In the genomic region with DNA sequence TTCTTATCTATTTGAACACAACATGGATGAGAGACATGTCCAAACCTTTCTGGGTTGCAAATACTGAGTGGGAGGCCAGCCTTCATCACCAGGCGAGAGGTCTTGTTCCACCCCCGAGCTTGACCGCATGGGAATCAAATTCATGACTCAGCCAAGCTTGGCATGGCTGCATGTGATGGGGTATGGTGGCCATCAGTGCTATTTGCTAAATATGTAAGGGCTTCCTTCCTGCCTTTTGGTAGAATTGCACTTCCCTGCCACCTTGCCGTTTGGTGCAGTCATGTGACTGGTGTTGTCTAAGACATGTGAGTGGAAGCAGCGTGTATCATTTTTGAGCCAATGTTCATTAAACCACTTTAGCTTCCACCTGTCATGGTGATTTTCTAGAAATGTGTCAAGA, we compare ENCODE assay signal across 18 cellular contexts.
DNase-seq lines count a peak whose midpoint lies in the region; ATAC-seq, FAIRE-seq and TF ChIP-seq lines count a peak whose summit lies in the region.
"Had no signal": no experiment of that assay in that cellular context is flagged by ENCODE, and none has a peak within 500 bp of the region (broad histone marks: within the 10 kb centered on the region; RNA-seq: fewer than 3 reads in every experiment).

No MANE protein-coding gene starts in this region.

- intact Hi-C loops in K562 (cut with micrococcal nuclease): no loop called here

- no peaks in the 10 kb centered on the region for H3K79me2 ChIP-seq in K562 (ENCODE audit: control insufficient read depth, insufficient read depth, low read length)

- in situ Hi-C loops in K562 (cut with MboI): no loop called here

- 6% methylated on average over 5 of the region's 5 CpGs for WGBS in K562 (ENCODE audit: insufficient coverage, low coverage, missing lambda C conversion rate)
- 83 to 95% methylated on average over 3 to 4 of the region's 5 CpGs for WGBS in mesodermal cell (ENCODE audit: insufficient coverage in 2 of 2), 2 experiments
- 75% methylated on average over 5 of the region's 5 CpGs for WGBS in suprapubic skin

- FAIRE-seq in K562 (lab: Jason Lieb, UNC): no peak
- FAIRE-seq: H54 had no signal

- H3K4me2 ChIP-seq in BLaER1 (peak overlapping the region; percentile 42), K562 (ENCODE audit: insufficient read depth, low read length) (no peak overlapping the region)

- POLR2A ChIA-PET in K562 (lab: Yijun Ruan, JAX): interaction anchor here (0.6 to 1.2 kb wide), 2 partner anchors 24 to 399 kb away, joined by 3 to 4 read pairs; no protein-coding TSS in a partner anchor
- POLR2A ChIA-PET in GM10248 (lab: Yijun Ruan, JAX): no interaction called here

- BruUV-seq in K562 (replicated peaks; lab: Mats Ljungman, UMichigan): no TSS peak

- H4K20me1 ChIP-seq in BLaER1 (no peaks in the 10 kb centered on the region), K562 (replicated peaks; ENCODE audit: control insufficient read depth, insufficient read depth, low read length) (no peaks in the 10 kb centered on the region)

- CTCF ChIA-PET in K562 (lab: Yijun Ruan, JAX; ENCODE audit: low intra/inter-chr PET ratio): no interaction called here
- CTCF ChIA-PET in GM10248 (lab: Yijun Ruan, JAX): interaction anchor here (1.7 kb wide), 1 partner anchor 326 kb away, joined by 6 read pairs; no protein-coding TSS in a partner anchor

- 0 out of 2 replicates have a peak, but pooled peaks cover 4% of the 10 kb centered on the region for H3K9me3 ChIP-seq in BLaER1
- no peaks in the 10 kb centered on the region for H3K9me3 ChIP-seq in K562 (replicated peaks; ENCODE audit: control insufficient read depth, insufficient read depth, low read depth, low read length)
- no peaks in the 10 kb centered on the region for H3K9me3 ChIP-seq in mesodermal cell (ENCODE audit: control insufficient read depth, low read length)
- no peaks in the 10 kb centered on the region for H3K9me3 ChIP-seq in suprapubic skin

- H3K27ac ChIP-seq in BLaER1 (no peak overlapping the region), K562 (ENCODE audit: extremely low read depth, low read depth, low read length) (no peak overlapping the region), mesodermal cell (ENCODE audit: low read depth, low read length, severe bottlenecking) (peak overlapping the region; percentile 98), suprapubic skin (no peak overlapping the region)

- no peaks in the 10 kb centered on the region for H3K9me1 ChIP-seq in K562 (ENCODE audit: control insufficient read depth, insufficient read depth, low read length)

- no peak for ATAC-seq in K562
- no peak for ATAC-seq in GM21423 (IDR thresholded peaks at IDR 0.05; ENCODE audit: unreplicated experiment)
- ATAC-seq in GM18909 (IDR thresholded peaks at IDR 0.05; ENCODE audit: poor library complexity, unreplicated experiment): no peak
- ATAC-seq: activated CD4-positive, CD25-positive, alpha-beta regulatory T cell treated with anti-CD3 and anti-CD28 coated beads, Interleukin-2, amount 50 U/mL, for 24 hours; activated naive CD8-positive, alpha-beta T cell treated with anti-CD3 and anti-CD28 coated beads, Interleukin-2, amount 50 U/mL, for 24 hours; heart left ventricle had no signal

- H3K36me3 ChIP-seq in BLaER1 (no peaks in the 10 kb centered on the region), K562 (ENCODE audit: control insufficient read depth, insufficient read depth, low read length) (no peaks in the 10 kb centered on the region), mesodermal cell (ENCODE audit: control insufficient read depth, insufficient read depth, low read length) (no peaks in the 10 kb centered on the region), suprapubic skin (no peaks in the 10 kb centered on the region)
- H3K36me3 ChIP-seq: heart left ventricle, left ventricle myocardium inferior had no signal

- H3K4me3 ChIP-seq in BLaER1: no peak overlapping the region
- H3K4me3 ChIP-seq in K562: no peak overlapping the region
- no peak overlapping the region for H3K4me3 ChIP-seq in mesodermal cell (ENCODE audit: extremely low read depth, insufficient read depth, low read length, poor library complexity, severe bottlenecking)
- no peak overlapping the region for H3K4me3 ChIP-seq in suprapubic skin
- H3K4me3 ChIP-seq: heart left ventricle, left ventricle myocardium inferior had no signal

- no peak for TF ChIP-seq EP300 in K562 (IDR thresholded peaks at IDR 0.05; ENCODE audit: low read length)
- no peak for TF ChIP-seq EP300 in suprapubic skin (IDR thresholded peaks at IDR 0.05)

- H3K9ac ChIP-seq in BLaER1: no peak overlapping the region
- no peak overlapping the region for H3K9ac ChIP-seq in K562 (ENCODE audit: insufficient read depth in 1 of 2, low read depth in 2 of 2, low read length in 2 of 2)

- peak; percentile 89 for DNase-seq in M059J (ENCODE audit: low read depth)
- peak in 1 of 4 experiments; percentile 12 for DNase-seq in K562 (ENCODE audit: extremely low read depth in 1 of 4, low spot score in 3 of 4)
- no peak for DNase-seq in GM10248 (ENCODE audit: extremely low spot score)
- no peak for DNase-seq in suprapubic skin (ENCODE audit: low spot score in 2 of 2)
- DNase-seq: activated naive CD8-positive, alpha-beta T cell treated with anti-CD3 and anti-CD28 coated beads, Interleukin-2, amount 50 U/mL, for 24 hours; activated T-cell treated with anti-CD3 and anti-CD28 coated beads for 4 hours; DND-41; effector CD4-positive, alpha-beta T cell; heart left ventricle; left ventricle myocardium inferior; NCI-H187 treated with DMSO at 0.1 percent for 48 hours; occipital lobe had no signal

- no peak for TF ChIP-seq POLR2A in K562 (conservative IDR thresholded peaks at IDR 0.05)
- TF ChIP-seq POLR2A in suprapubic skin (IDR thresholded peaks at IDR 0.05): no peak

- H3K27me3 ChIP-seq in BLaER1: no peaks in the 10 kb centered on the region
- peaks cover 5 to 11% of the 10 kb centered on the region in 2 experiments; a peak in 4 of 5 replicates for H3K27me3 ChIP-seq in K562 (ENCODE audit: control insufficient read depth in 2 of 2, insufficient read depth in 2 of 2, low read length in 2 of 2)
- no peaks in the 10 kb centered on the region for H3K27me3 ChIP-seq in suprapubic skin

- TF ChIP-seq CTCF in K562 (IDR thresholded peaks at IDR 0.05 in 2 of 3, conservative IDR thresholded peaks at IDR 0.05 in 1 of 3; ENCODE audit: insufficient read depth in 2 of 3, low read depth in 1 of 3, low read length in 3 of 3): no peak
- TF ChIP-seq CTCF in GM10248 (IDR thresholded peaks at IDR 0.05; ENCODE audit: control extremely low read depth, extremely low read depth, low read depth, missing control alignments): no peak
- no peak for TF ChIP-seq CTCF in suprapubic skin (IDR thresholded peaks at IDR 0.05)

- H3K4me1 ChIP-seq in BLaER1: peaks cover 19% of the 10 kb centered on the region; the same call in 1 of the 2 replicates
- H3K4me1 ChIP-seq in K562 (replicated peaks in 1 of 2; ENCODE audit: control insufficient read depth in 2 of 2, insufficient read depth in 2 of 2, low read length in 2 of 2): no peaks in the 10 kb centered on the region
- peaks cover 41% of the 10 kb centered on the region for H3K4me1 ChIP-seq in mesodermal cell (ENCODE audit: control insufficient read depth, insufficient read depth, low read length, poor library complexity, severe bottlenecking)
- peaks cover 22% of the 10 kb centered on the region for H3K4me1 ChIP-seq in suprapubic skin

- H2AFZ ChIP-seq in K562 (ENCODE audit: low read depth, low read length): no peak overlapping the region

- no peak for TF ChIP-seq RAD21 in K562 (CRISPR knock-in tag; conservative IDR thresholded peaks at IDR 0.05 in 1 of 2, IDR thresholded peaks at IDR 0.05 in 1 of 2)

TF ChIP-seq in K562, 482 proteins besides CTCF, POLR2A, EP300 and RAD21:
- TF ChIP-seq, protein P1, sequence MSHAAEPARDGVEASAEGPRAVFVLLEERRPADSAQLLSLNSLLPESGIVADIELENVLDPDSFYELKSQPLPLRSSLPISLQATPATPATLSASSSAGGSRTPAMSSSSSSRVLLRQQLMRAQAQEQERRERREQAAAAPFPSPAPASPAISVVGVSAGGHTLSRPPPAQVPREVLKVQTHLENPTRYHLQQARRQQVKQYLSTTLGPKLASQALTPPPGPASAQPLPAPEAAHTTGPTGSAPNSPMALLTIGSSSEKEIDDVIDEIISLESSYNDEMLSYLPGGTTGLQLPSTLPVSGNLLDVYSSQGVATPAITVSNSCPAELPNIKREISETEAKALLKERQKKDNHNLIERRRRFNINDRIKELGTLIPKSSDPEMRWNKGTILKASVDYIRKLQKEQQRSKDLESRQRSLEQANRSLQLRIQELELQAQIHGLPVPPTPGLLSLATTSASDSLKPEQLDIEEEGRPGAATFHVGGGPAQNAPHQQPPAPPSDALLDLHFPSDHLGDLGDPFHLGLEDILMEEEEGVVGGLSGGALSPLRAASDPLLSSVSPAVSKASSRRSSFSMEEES (CRISPR knock-in tag; IDR thresholded peaks at IDR 0.05): peak; percentile 48
- TF ChIP-seq ZFP36 (IDR thresholded peaks at IDR 0.05; ENCODE audit: low read depth, low read length, partially characterized antibody): no peak
- TF ChIP-seq, protein P2, sequence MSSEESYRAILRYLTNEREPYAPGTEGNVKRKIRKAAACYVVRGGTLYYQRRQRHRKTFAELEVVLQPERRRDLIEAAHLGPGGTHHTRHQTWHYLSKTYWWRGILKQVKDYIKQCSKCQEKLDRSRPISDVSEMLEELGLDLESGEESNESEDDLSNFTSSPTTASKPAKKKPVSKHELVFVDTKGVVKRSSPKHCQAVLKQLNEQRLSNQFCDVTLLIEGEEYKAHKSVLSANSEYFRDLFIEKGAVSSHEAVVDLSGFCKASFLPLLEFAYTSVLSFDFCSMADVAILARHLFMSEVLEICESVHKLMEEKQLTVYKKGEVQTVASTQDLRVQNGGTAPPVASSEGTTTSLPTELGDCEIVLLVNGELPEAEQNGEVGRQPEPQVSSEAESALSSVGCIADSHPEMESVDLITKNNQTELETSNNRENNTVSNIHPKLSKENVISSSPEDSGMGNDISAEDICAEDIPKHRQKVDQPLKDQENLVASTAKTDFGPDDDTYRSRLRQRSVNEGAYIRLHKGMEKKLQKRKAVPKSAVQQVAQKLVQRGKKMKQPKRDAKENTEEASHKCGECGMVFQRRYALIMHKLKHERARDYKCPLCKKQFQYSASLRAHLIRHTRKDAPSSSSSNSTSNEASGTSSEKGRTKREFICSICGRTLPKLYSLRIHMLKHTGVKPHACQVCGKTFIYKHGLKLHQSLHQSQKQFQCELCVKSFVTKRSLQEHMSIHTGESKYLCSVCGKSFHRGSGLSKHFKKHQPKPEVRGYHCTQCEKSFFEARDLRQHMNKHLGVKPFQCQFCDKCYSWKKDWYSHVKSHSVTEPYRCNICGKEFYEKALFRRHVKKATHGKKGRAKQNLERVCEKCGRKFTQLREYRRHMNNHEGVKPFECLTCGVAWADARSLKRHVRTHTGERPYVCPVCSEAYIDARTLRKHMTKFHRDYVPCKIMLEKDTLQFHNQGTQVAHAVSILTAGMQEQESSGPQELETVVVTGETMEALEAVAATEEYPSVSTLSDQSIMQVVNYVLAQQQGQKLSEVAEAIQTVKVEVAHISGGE (CRISPR knock-in tag; IDR thresholded peaks at IDR 0.05): peak in 1 of 3 experiments; percentile 63; a peak in 2 of 6 replicates
